In genomic region chr21:41616063-41616591, GRCh38 we compare ENCODE assay signal across 10 cellular contexts.
DNase-seq lines count a peak whose midpoint lies in the region; ATAC-seq lines count a peak whose summit lies in the region.
"Had no signal": no experiment of that assay in that cellular context is flagged by ENCODE, and none has a peak within 500 bp of the region (broad histone marks: within the 10 kb centered on the region; RNA-seq: fewer than 3 reads in every experiment).

No MANE protein-coding gene starts in this region.

- no peak overlapping the region for H3K4ac ChIP-seq in trophoblast cell (ENCODE audit: low read depth, low read length)

- H3K27me3 ChIP-seq in trophoblast cell (ENCODE audit: insufficient read depth, low read length) = no peaks in the 10 kb centered on the region

- ATAC-seq in GM18502 (IDR thresholded peaks at IDR 0.05; ENCODE audit: poor library complexity, unreplicated experiment) (no peak), GM19351 (IDR thresholded peaks at IDR 0.05; ENCODE audit: unreplicated experiment) (no peak), HG03045 (IDR thresholded peaks at IDR 0.05; ENCODE audit: unreplicated experiment) (no peak)

- WGBS in trophoblast cell (ENCODE audit: extremely low coverage, insufficient coverage, insufficient read length) = no CpG with 5 or more reads among the region's 8 CpGs

- no peak overlapping the region for H4K91ac ChIP-seq in trophoblast cell (ENCODE audit: low read depth, low read length)

- no peak overlapping the region for H3K18ac ChIP-seq in trophoblast cell (ENCODE audit: low read length)

- no peak overlapping the region for H3K27ac ChIP-seq in trophoblast cell (ENCODE audit: low read depth, low read length)

- peaks cover 5% of the 10 kb centered on the region for H3K79me1 ChIP-seq in trophoblast cell (ENCODE audit: low read length)

- H3K14ac ChIP-seq in trophoblast cell (ENCODE audit: low read length) = no peak overlapping the region

- no peak overlapping the region for H2BK12ac ChIP-seq in trophoblast cell (ENCODE audit: low read length)

- DNase-seq in A172 (ENCODE audit: low spot score) (peak; percentile 92), M059J (ENCODE audit: low read depth) (peak; percentile 97), dedifferentiated amniotic fluid mesenchymal stem cell (ENCODE audit: extremely low spot score) (peak; percentile 72), myocyte (ENCODE audit: low read depth) (peak; percentile 90), trophoblast cell (no peak)
- DNase-seq: activated T-cell treated with anti-CD3 and anti-CD28 coated beads, Interleukin-2, amount 50 U/mL, for 48 hours; NCI-H1694 had no signal

- H4K8ac ChIP-seq in trophoblast cell (ENCODE audit: low read depth, low read length) = no peak overlapping the region

- H3K4me2 ChIP-seq in trophoblast cell (ENCODE audit: low read length) = no peak overlapping the region

- no peak overlapping the region for H2BK120ac ChIP-seq in trophoblast cell (ENCODE audit: insufficient read depth, low read length, poor library complexity)

- H3K9me3 ChIP-seq in trophoblast cell (ENCODE audit: insufficient read depth, low read depth, low read length) = peaks cover 2% of the 10 kb centered on the region

- no peaks in the 10 kb centered on the region for H3K36me3 ChIP-seq in trophoblast cell (ENCODE audit: control insufficient read depth in 1 of 2, insufficient read depth in 2 of 2, low read length in 2 of 2)

- no peak overlapping the region for H2AFZ ChIP-seq in trophoblast cell (ENCODE audit: insufficient read depth, low read length, poor library complexity)

- H3K9ac ChIP-seq in trophoblast cell (ENCODE audit: low read length) = no peak overlapping the region

- H3K4me1 ChIP-seq in trophoblast cell (ENCODE audit: control insufficient read depth in 1 of 2, insufficient read depth in 2 of 2, low read length in 2 of 2) = peaks cover 0 to 3% of the 10 kb centered on the region in 2 experiments

- no peak overlapping the region for H2BK5ac ChIP-seq in trophoblast cell (ENCODE audit: low read depth, low read length, poor library complexity)

- H3K23ac ChIP-seq in trophoblast cell (ENCODE audit: low read length) = no peak overlapping the region

- H4K12ac ChIP-seq in trophoblast cell (ENCODE audit: low read depth, low read length) = no peak overlapping the region

- no peak overlapping the region for H3K4me3 ChIP-seq in trophoblast cell (ENCODE audit: low read depth, low read length)

- no peaks in the 10 kb centered on the region for H3K79me2 ChIP-seq in trophoblast cell (ENCODE audit: control insufficient read depth, insufficient read depth, low read length, poor library complexity)

- no peak overlapping the region for H2AK5ac ChIP-seq in trophoblast cell (ENCODE audit: low read length)

Comparison
In these comparisons a context has a peak if more than half of its experiments do, and no peak if none do; other contexts are left out.
1. DNase-seq: peak in A172 (single experiment), M059J (single experiment), dedifferentiated amniotic fluid mesenchymal stem cell (single experiment) and myocyte (single experiment); none in trophoblast cell (0 of 2).